In genomic region chr1:235270625-235271024, GRCh38 we compare ENCODE assay signal across 8 cellular contexts. TPM values are rescaled to one million over a fixed set of nuclear protein-coding genes. Genes with fewer than 3 reads are reported as not detected.
A peak's percentile ranks its signal among the peaks of the same experiment; 100 is the strongest.
DNase-seq lines count a peak whose midpoint lies in the region; ATAC-seq lines count a peak whose summit lies in the region.
"Had no signal": no experiment of that assay in that cellular context is flagged by ENCODE, and none has a peak within 500 bp of the region (broad histone marks: within the 10 kb centered on the region; RNA-seq: fewer than 3 reads in every experiment).

No MANE protein-coding gene starts in this region.

- no peak overlapping the region for H3K4me3 ChIP-seq in effector memory CD4-positive, alpha-beta T cell (ENCODE audit: insufficient read depth, low read depth, low read length, poor library complexity, severe bottlenecking)
- H3K4me3 ChIP-seq: ovary had no signal

- peaks cover 27% of the 10 kb centered on the region for H3K4me1 ChIP-seq in effector memory CD4-positive, alpha-beta T cell (ENCODE audit: control insufficient read depth, insufficient read depth, low read length, poor library complexity, severe bottlenecking)

- H3K36me3 ChIP-seq in effector memory CD4-positive, alpha-beta T cell (ENCODE audit: control insufficient read depth, insufficient read depth, low read length): no peaks in the 10 kb centered on the region
- H3K36me3 ChIP-seq: ovary had no signal

- DNase-seq in NCI-H2029 treated with DMSO at 0.1 percent for 48 hours (lab: John Stamatoyannopoulos, UW) (peak; percentile 40), renal cortical epithelial cell (ENCODE audit: low read depth) (peak; percentile 31), NCI-H526 treated with DMSO at 0.1 percent for 48 hours (lab: John Stamatoyannopoulos, UW) (no peak), DMS53 treated with DMSO at 0.1 percent for 48 hours (lab: John Stamatoyannopoulos, UW; ENCODE audit: unreplicated experiment) (no peak)
- DNase-seq in effector memory CD4-positive, alpha-beta T cell: no peak
- DNase-seq in stimulated activated CD4-positive, alpha-beta T cell treated with anti-CD3 and anti-CD28 coated beads, Interleukin-4, amount 100 ng/mL, for 24 hours: no peak
- DNase-seq: ovary had no signal

- H3K27me3 ChIP-seq in effector memory CD4-positive, alpha-beta T cell (replicated peaks; ENCODE audit: control insufficient read depth, insufficient read depth, low read length, poor library complexity, severe bottlenecking): no peaks in the 10 kb centered on the region
- H3K27me3 ChIP-seq: ovary had no signal

- H3K9me3 ChIP-seq in effector memory CD4-positive, alpha-beta T cell (ENCODE audit: control insufficient read depth, low read length): no peaks in the 10 kb centered on the region
- H3K9me3 ChIP-seq: ovary had no signal

- H3K27ac ChIP-seq in effector memory CD4-positive, alpha-beta T cell (ENCODE audit: insufficient read depth, low read length, poor library complexity, severe bottlenecking): peak overlapping the region; percentile 15
- H3K27ac ChIP-seq: ovary had no signal

- peak; percentile 33 for ATAC-seq in GM21423 (IDR thresholded peaks at IDR 0.05; ENCODE audit: unreplicated experiment)

RNA-seq across cellular contexts. Expression of gene ARID4B, which starts 57.4 kb away (rescaled TPM):
- total RNA-seq in renal cortical epithelial cell: 17.9 and 59.3 TPM in 2 replicates

RNA-seq across cellular contexts. Expression of gene GGPS1, which starts 57.7 kb away (rescaled TPM):
- total RNA-seq in renal cortical epithelial cell: 34.2 and 48.0 TPM in 2 replicates

Comparison
In these comparisons a context has a peak if more than half of its experiments do, and no peak if none do; other contexts are left out.
1. DNase-seq: peak in NCI-H2029 treated with DMSO at 0.1 percent for 48 hours (single experiment) and renal cortical epithelial cell (single experiment); none in effector memory CD4-positive, alpha-beta T cell (0 of 3), NCI-H526 treated with DMSO at 0.1 percent for 48 hours (single experiment), DMS53 treated with DMSO at 0.1 percent for 48 hours (single experiment) and stimulated activated CD4-positive, alpha-beta T cell treated with anti-CD3 and anti-CD28 coated beads, Interleukin-4, amount 100 ng/mL, for 24 hours (single experiment).